In genomic region chr17:61400786-61401279, GRCh38 we compare ENCODE assay signal across 9 cellular contexts. TPM values are rescaled to one million over a fixed set of nuclear protein-coding genes. Genes with fewer than 3 reads are reported as not detected.
DNase-seq lines count a peak whose midpoint lies in the region; ATAC-seq and TF ChIP-seq lines count a peak whose summit lies in the region.
"Had no signal": no experiment of that assay in that cellular context is flagged by ENCODE, and none has a peak within 500 bp of the region (broad histone marks: within the 10 kb centered on the region; RNA-seq: fewer than 3 reads in every experiment).

No MANE protein-coding gene starts in this region.

- H3K27ac ChIP-seq in rectal smooth muscle tissue (ENCODE audit: low read depth, low read length): no peak overlapping the region

- no peak overlapping the region for H3K9ac ChIP-seq in rectal smooth muscle tissue (ENCODE audit: low read length)

- in situ Hi-C loops in ACHN (cut with HindIII; ENCODE audit: low pct_ligation_motif_present, low pct_unique_long_range_greater_than_20kb, low sequenced_read_pairs): no loop called here

- peaks cover 8% of the 10 kb centered on the region for H3K4me1 ChIP-seq in rectal smooth muscle tissue (ENCODE audit: control insufficient read depth, insufficient read depth, low read length)

- H3K36me3 ChIP-seq in rectal smooth muscle tissue (ENCODE audit: control insufficient read depth, insufficient read depth, low read length): no peaks in the 10 kb centered on the region

- peaks cover 69% of the 10 kb centered on the region for H3K27me3 ChIP-seq in rectal smooth muscle tissue (ENCODE audit: control insufficient read depth, insufficient read depth, low read length)

- peak; percentile 22 for DNase-seq in Daoy (ENCODE audit: low read depth)
- peak; percentile 58 for DNase-seq in T1000 (lab: John Stamatoyannopoulos, UW)
- no peak for DNase-seq in fibroblast of pulmonary artery (ENCODE audit: low read depth)
- DNase-seq in ACHN: no peak
- no peak for DNase-seq in GF-D8 (lab: John Stamatoyannopoulos, UW)

- no peak for ATAC-seq in HG02852 (IDR thresholded peaks at IDR 0.05; ENCODE audit: unreplicated experiment)
- ATAC-seq in GM18868 (IDR thresholded peaks at IDR 0.05; ENCODE audit: unreplicated experiment): no peak

- peak overlapping the region; percentile 63 for H3K4me3 ChIP-seq in fibroblast of pulmonary artery (replicated peaks; ENCODE audit: low read depth, low read length)
- peak overlapping the region; percentile 47 for H3K4me3 ChIP-seq in rectal smooth muscle tissue (ENCODE audit: low read length)

- TF ChIP-seq CTCF in fibroblast of pulmonary artery (IDR thresholded peaks at IDR 0.05; ENCODE audit: low read length, missing control alignments): no peak

RNA-seq across cellular contexts. Expression of gene TBX2, which starts 1.2 kb away (rescaled TPM):
- 1.4 and 1.6 TPM in 2 replicates for total RNA-seq in Daoy (2014; rRNA removed; shearing (Covaris generic))
- total RNA-seq: dermis microvascular lymphatic vessel endothelial cell had no signal

RNA-seq across cellular contexts. Expression of gene TBX4, which starts 51.4 kb away (rescaled TPM):
- total RNA-seq in Daoy (2014; rRNA removed; shearing (Covaris generic)): 0.24 TPM in 1 of 2 replicates, not detected in the other
- total RNA-seq: dermis microvascular lymphatic vessel endothelial cell had no signal

Comparison
In these comparisons a context has a peak if more than half of its experiments do, and no peak if none do; other contexts are left out.
1. DNase-seq: peak in Daoy (single experiment) and T1000 (single experiment); none in fibroblast of pulmonary artery (single experiment), ACHN (single experiment) and GF-D8 (single experiment).